ENCODE assay signal across 8 cellular contexts in the genomic region with DNA sequence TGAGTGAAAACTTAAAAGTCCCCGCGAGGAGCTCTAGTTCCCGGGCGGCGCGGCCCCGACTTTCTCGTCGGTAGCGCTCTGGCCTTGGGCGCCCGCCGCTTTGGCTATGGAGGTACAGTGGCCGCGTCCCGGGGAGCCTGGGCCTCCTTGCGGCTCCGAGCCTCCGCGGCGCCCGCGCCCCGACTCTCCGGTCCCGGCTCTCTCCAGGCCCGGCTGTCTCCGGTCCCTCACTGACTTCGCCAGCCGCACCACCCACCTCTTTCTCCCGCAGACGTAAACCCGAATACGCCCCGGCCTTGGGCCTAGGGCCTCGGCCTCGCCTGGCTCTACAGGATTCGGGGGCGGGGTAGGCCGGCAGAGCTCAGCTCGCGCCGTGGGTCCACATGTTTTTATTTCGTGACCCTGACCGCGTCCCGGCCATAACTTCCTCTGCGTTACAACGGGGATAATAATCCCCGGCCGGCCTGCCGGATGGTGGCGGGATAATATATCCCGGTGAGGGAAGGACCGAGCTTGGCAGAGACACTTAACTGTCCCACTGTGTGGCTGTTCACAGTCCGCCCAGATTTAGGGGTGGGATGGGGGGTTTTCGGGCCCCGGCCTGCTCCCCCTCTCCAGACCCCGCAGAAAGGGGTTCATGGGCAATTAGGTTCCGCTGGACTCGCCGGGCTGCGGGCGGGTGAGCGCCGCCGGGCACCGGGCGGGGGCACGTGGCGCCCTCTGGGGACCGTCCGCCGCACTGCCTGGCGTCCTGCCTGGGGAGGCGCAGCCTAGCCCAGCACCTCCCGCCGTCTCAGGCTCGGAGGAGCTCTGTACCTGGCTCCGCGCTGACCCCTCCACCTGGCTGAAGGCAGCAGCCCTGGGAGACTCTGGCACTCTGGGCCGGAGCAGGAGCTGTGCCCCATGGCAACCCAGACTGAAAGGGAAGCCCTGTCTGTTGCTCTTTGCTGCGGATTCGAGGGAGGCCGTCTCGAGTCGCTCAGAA. TPM values are rescaled to one million over a fixed set of nuclear protein-coding genes. Genes with fewer than 3 reads are reported as not detected.
DNase-seq lines count a peak whose midpoint lies in the region; ATAC-seq and TF ChIP-seq lines count a peak whose summit lies in the region.

No MANE protein-coding gene starts in this region.

- no peaks in the 10 kb centered on the region for H3K4me1 ChIP-seq in HUES6 (ENCODE audit: control insufficient read depth, insufficient read depth, low read length)

- no peaks in the 10 kb centered on the region for H3K9me3 ChIP-seq in HUES6 (ENCODE audit: control insufficient read depth, insufficient read depth, low read depth, low read length)

- H3K36me3 ChIP-seq in HUES6 (ENCODE audit: control insufficient read depth, insufficient read depth, low read length), result no peaks in the 10 kb centered on the region

- TF ChIP-seq CTCF in coronary artery (IDR thresholded peaks at IDR 0.05), result peak; percentile 79
- no peak for TF ChIP-seq CTCF in lower leg skin (IDR thresholded peaks at IDR 0.05)

- TF ChIP-seq POLR2A in lower leg skin (IDR thresholded peaks at IDR 0.05), result no peak

- peak; percentile 79 for DNase-seq in AG08396 (ENCODE audit: low spot score)
- DNase-seq in GM19238 (ENCODE audit: insufficient read length, low spot score), result peak; percentile 31
- DNase-seq in coronary artery (ENCODE audit: low spot score), result peak; percentile 87
- peak in 1 of 2 donors; percentile 91 for DNase-seq in lower leg skin (ENCODE audit: low spot score in 2 of 2)
- DNase-seq in anterior cingulate cortex (lab: John Stamatoyannopoulos, UW), result no peak
- DNase-seq in activated CD4-positive, CD25-positive, alpha-beta regulatory T cell treated with anti-CD3 and anti-CD28 coated beads, Interleukin-2, amount 50 U/mL, for 72 hours, result no peak

- H3K4me3 ChIP-seq in HUES6 (ENCODE audit: low read depth, low read length), result peak overlapping the region; percentile 69
- H3K4me3 ChIP-seq in coronary artery, result peak overlapping the region; percentile 78
- peak overlapping the region; percentile 30 for H3K4me3 ChIP-seq in lower leg skin (ENCODE audit: low read depth, poor library complexity, severe bottlenecking)

- intact Hi-C loops in lower leg skin (cut with DNase I; ENCODE audit: low total_unique reads), result no loop called here

- WGBS in lower leg skin, 2 donors, result 3% methylated on average over 60 to 70 of the region's 87 CpGs

- H3K27ac ChIP-seq in HUES6 (ENCODE audit: low read depth, low read length), result no peak overlapping the region
- H3K27ac ChIP-seq in coronary artery, result peak overlapping the region; percentile 83 to 92

- H3K9ac ChIP-seq in HUES6 (ENCODE audit: low read length), result no peak overlapping the region

- peaks cover 99% of the 10 kb centered on the region for H3K27me3 ChIP-seq in HUES6 (ENCODE audit: control insufficient read depth, insufficient read depth, low read length)

- ATAC-seq in HG03439 (IDR thresholded peaks at IDR 0.05; ENCODE audit: unreplicated experiment), result no peak

RNA-seq across cellular contexts. Expression of a gene that starts 10.1 kb away (rescaled TPM):
- total RNA-seq in lower leg skin, result 1 to 10 TPM; 1.1 to 8.6 (median 4.2) TPM

Comparison
In these comparisons a context has a peak if more than half of its experiments do, and no peak if none do; other contexts are left out.
1. DNase-seq: peak in AG08396 (single experiment), GM19238 (single experiment) and coronary artery (single experiment); none in anterior cingulate cortex (0 of 58) and activated CD4-positive, CD25-positive, alpha-beta regulatory T cell treated with anti-CD3 and anti-CD28 coated beads, Interleukin-2, amount 50 U/mL, for 72 hours (single experiment).
2. Peak in every context shown above with its lines, with median percentiles within 50 percentile points of each other: H3K4me3 ChIP-seq.